Comparison of ENCODE assay signal across 10 cellular contexts in the genomic region with DNA sequence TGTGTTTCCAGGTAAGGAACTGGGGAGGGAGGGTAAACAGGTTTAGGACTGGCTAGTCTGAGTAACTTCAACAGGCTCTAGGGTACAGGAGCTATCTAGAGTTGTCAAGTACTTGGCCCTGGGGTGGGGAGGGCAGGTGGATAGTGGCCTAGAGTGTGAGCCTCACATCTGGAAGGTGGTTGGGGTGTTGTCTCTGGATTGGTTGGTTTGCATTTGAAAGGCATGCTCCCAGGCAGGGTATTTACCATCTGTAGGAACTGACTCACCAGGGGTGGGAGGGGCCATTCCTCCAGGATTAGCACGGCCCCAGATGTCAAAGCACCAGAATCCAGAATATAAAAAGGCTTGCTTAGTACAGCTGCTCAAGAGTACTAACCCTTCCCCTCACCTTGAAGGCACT.
DNase-seq lines count a peak whose midpoint lies in the region; ATAC-seq lines count a peak whose summit lies in the region.
"Had no signal": no experiment of that assay in that cellular context is flagged by ENCODE, and none has a peak within 500 bp of the region (broad histone marks: within the 10 kb centered on the region; RNA-seq: fewer than 3 reads in every experiment).

No MANE protein-coding gene starts in this region.

- H3K27me3 Mint-ChIP-seq in activated CD4-positive, alpha-beta memory T cell treated with anti-CD3 and anti-CD28 coated beads, Interleukin-2, amount 10 ng/mL, durations not matched to agents 7 days and 5 days = peaks cover 3% of the 10 kb centered on the region

- H3K27ac Mint-ChIP-seq in activated CD4-positive, alpha-beta memory T cell treated with anti-CD3 and anti-CD28 coated beads, Interleukin-2, amount 10 ng/mL, durations not matched to agents 7 days and 5 days = no peak overlapping the region

- CTCF ChIA-PET in activated CD4-positive, alpha-beta memory T cell treated with anti-CD3 and anti-CD28 coated beads, Interleukin-2, amount 10 ng/mL, durations not matched to agents 7 days and 5 days (lab: Charles Lee) = no interaction called here

- DNase-seq in ELF-1 (ENCODE audit: low read depth, low spot score) (peak; percentile 90), NCI-H82 treated with DMSO at 0.1 percent for 48 hours (lab: John Stamatoyannopoulos, UW; ENCODE audit: unreplicated experiment) (peak; percentile 66), myocyte (ENCODE audit: low read depth) (peak; percentile 71), cerebellum (ENCODE audit: low spot score) (no peak)
- DNase-seq in activated CD4-positive, alpha-beta T cell treated with anti-CD3 and anti-CD28 coated beads for 4 hours = no peak
- no peak for DNase-seq in activated CD4-positive, alpha-beta memory T cell treated with anti-CD3 and anti-CD28 coated beads, Interleukin-2, amount 10 ng/mL, durations not matched to agents 7 days and 5 days
- DNase-seq: NCI-H2171 had no signal

- POLR2A ChIA-PET in activated CD4-positive, alpha-beta memory T cell treated with anti-CD3 and anti-CD28 coated beads, Interleukin-2, amount 10 ng/mL, durations not matched to agents 7 days and 5 days (lab: Charles Lee) = no interaction called here

- ATAC-seq in esophagus mucosa (peak; percentile 86), GM18520 (IDR thresholded peaks at IDR 0.05; ENCODE audit: unreplicated experiment) (no peak)
- ATAC-seq: sciatic nerve had no signal

- H3K36me3 Mint-ChIP-seq in activated CD4-positive, alpha-beta memory T cell treated with anti-CD3 and anti-CD28 coated beads, Interleukin-2, amount 10 ng/mL, durations not matched to agents 7 days and 5 days (ENCODE audit: low read depth) = no peaks in the 10 kb centered on the region

- no peaks in the 10 kb centered on the region for H3K9me3 Mint-ChIP-seq in activated CD4-positive, alpha-beta memory T cell treated with anti-CD3 and anti-CD28 coated beads, Interleukin-2, amount 10 ng/mL, durations not matched to agents 7 days and 5 days

- peaks cover 3% of the 10 kb centered on the region for H3K4me1 Mint-ChIP-seq in activated CD4-positive, alpha-beta memory T cell treated with anti-CD3 and anti-CD28 coated beads, Interleukin-2, amount 10 ng/mL, durations not matched to agents 7 days and 5 days

- no peak overlapping the region for H3K4me3 Mint-ChIP-seq in activated CD4-positive, alpha-beta memory T cell treated with anti-CD3 and anti-CD28 coated beads, Interleukin-2, amount 10 ng/mL, durations not matched to agents 7 days and 5 days

Comparison
In these comparisons a context has a peak if more than half of its experiments do, and no peak if none do; other contexts are left out.
1. DNase-seq: peak in ELF-1 (single experiment), NCI-H82 treated with DMSO at 0.1 percent for 48 hours (single experiment) and myocyte (single experiment); none in activated CD4-positive, alpha-beta T cell treated with anti-CD3 and anti-CD28 coated beads for 4 hours (0 of 2), activated CD4-positive, alpha-beta memory T cell treated with anti-CD3 and anti-CD28 coated beads, Interleukin-2, amount 10 ng/mL, durations not matched to agents 7 days and 5 days (single experiment) and cerebellum (single experiment).